In genomic region chr6:167241330-167242163, GRCh38 we compare ENCODE assay signal across 17 cellular contexts. TPM values are rescaled to one million over a fixed set of nuclear protein-coding genes. Genes with fewer than 3 reads are reported as not detected.
DNase-seq lines count a peak whose midpoint lies in the region; ATAC-seq, FAIRE-seq and TF ChIP-seq lines count a peak whose summit lies in the region.
"Not testable (repeated sequence)": the region's sequence is repeated elsewhere in the genome, so short reads cannot be mapped to it uniquely, and the experiment has no call there.
"Had no signal": no experiment of that assay in that cellular context is flagged by ENCODE, and none has a peak within 500 bp of the region (broad histone marks: within the 10 kb centered on the region; RNA-seq: fewer than 3 reads in every experiment).

No MANE protein-coding gene starts in this region.

- POLR2A ChIA-PET in HepG2 (lab: Yijun Ruan, JAX): interaction anchor here (0.8 to 2.3 kb wide), 4 partner anchors 26 to 100 kb away, joined by 3 to 9 read pairs (median 3); no protein-coding TSS in a partner anchor

- H3K27me3 ChIP-seq in Peyer's patch; bronchial epithelial cell (ENCODE audit: control insufficient read depth, insufficient read depth, low read length); HepG2 (ENCODE audit: control insufficient read depth in 1 of 2, insufficient read depth in 2 of 2, low read length in 2 of 2); neuronal stem cell (ENCODE audit: control insufficient read depth in 3 of 3, insufficient read depth in 3 of 3, low read depth in 1 of 3, low read length in 3 of 3); stomach smooth muscle (ENCODE audit: control insufficient read depth in 1 of 2, insufficient read depth in 2 of 2, low read length in 2 of 2): not testable (repeated sequence)

- H2AK5ac ChIP-seq in neuronal stem cell (ENCODE audit: low read depth, low read length): peak overlapping the region; percentile 71

- peak overlapping the region; percentile 67 for H3K9ac ChIP-seq in HepG2 (ENCODE audit: insufficient read depth, low read depth, low read length)
- H3K9ac ChIP-seq in neuronal stem cell (ENCODE audit: low read depth, low read length, poor library complexity); stomach smooth muscle (ENCODE audit: low read length in 2 of 2): not testable (repeated sequence)

- H3K14ac ChIP-seq in neuronal stem cell (ENCODE audit: low read length): not testable (repeated sequence)

- intact Hi-C loops in HepG2 (cut with micrococcal nuclease; ENCODE audit: unreplicated experiment): not testable (repeated sequence)

- H2BK12ac ChIP-seq in neuronal stem cell (ENCODE audit: low read length): not testable (repeated sequence)

- not testable (repeated sequence) for H3K9me3 ChIP-seq in Peyer's patch; HepG2 (ENCODE audit: low read length); neuronal stem cell (replicated peaks in 1 of 2; ENCODE audit: control insufficient read depth in 2 of 2, insufficient read depth in 1 of 2, low read depth in 1 of 2, low read length in 2 of 2); stomach smooth muscle (ENCODE audit: control insufficient read depth in 2 of 2, low read length in 2 of 2)

- not testable (repeated sequence) for H2BK5ac ChIP-seq in neuronal stem cell (ENCODE audit: low read length)

- H3K18ac ChIP-seq in neuronal stem cell (ENCODE audit: low read length): not testable (repeated sequence)

- 78% methylated on average over 28 of the region's 30 CpGs for WGBS in HepG2 (ENCODE audit: low lambda C conversion rate)
- WGBS in neuronal stem cell (ENCODE audit: extremely low coverage in 2 of 2, insufficient read length in 2 of 2, insufficient replicate concordance in 1 of 2), 2 donors: no CpG with 5 or more reads among the region's 30 CpGs

- H3K79me1 ChIP-seq in neuronal stem cell (ENCODE audit: low read depth, low read length): not testable (repeated sequence)

- H2AFZ ChIP-seq in HepG2 (ENCODE audit: low read length): not testable (repeated sequence)
- H2AFZ ChIP-seq in neuronal stem cell (ENCODE audit: low read length): peak overlapping the region; percentile 70

- H3K23ac ChIP-seq in neuronal stem cell (ENCODE audit: low read depth, low read length, poor library complexity): not testable (repeated sequence)

- BruUV-seq in HepG2 (replicated peaks; lab: Mats Ljungman, UMichigan): not testable (repeated sequence)

- not testable (repeated sequence) for H3K4me1 ChIP-seq in Peyer's patch; stomach smooth muscle (ENCODE audit: control insufficient read depth, insufficient read depth, low read length)
- H3K4me1 ChIP-seq in HepG2 (ENCODE audit: insufficient read depth, low read length) (peaks cover 86% of the 10 kb centered on the region), neuronal stem cell (ENCODE audit: control insufficient read depth in 2 of 2, insufficient read depth in 1 of 2, low read depth in 1 of 2, low read length in 2 of 2) (peaks cover 24 to 42% of the 10 kb centered on the region in 2 donors)

- FAIRE-seq in bronchial epithelial cell (lab: Jason Lieb, UNC): peak; percentile 72
- peak; percentile 74 for FAIRE-seq in HepG2 (lab: Jason Lieb, UNC)

- H3K4ac ChIP-seq in neuronal stem cell (ENCODE audit: low read length): not testable (repeated sequence)

- peak; percentile 55 for ATAC-seq in HepG2

- not testable (repeated sequence) for H4K8ac ChIP-seq in neuronal stem cell (ENCODE audit: low read depth, low read length)

- TF ChIP-seq CTCF in Peyer's patch (IDR thresholded peaks at IDR 0.05); bronchial epithelial cell (IDR thresholded peaks at IDR 0.05; ENCODE audit: insufficient read depth, low read length, severe bottlenecking); fibroblast of pulmonary artery (IDR thresholded peaks at IDR 0.05; ENCODE audit: low read length, missing control alignments); HepG2 (CRISPR knock-in tag; IDR thresholded peaks at IDR 0.05): not testable (repeated sequence)

- H4K20me1 ChIP-seq in HepG2 (ENCODE audit: insufficient read depth, low read length): not testable (repeated sequence)

- H4K91ac ChIP-seq in neuronal stem cell (ENCODE audit: low read depth, low read length, poor library complexity): not testable (repeated sequence)

- not testable (repeated sequence) for H2BK15ac ChIP-seq in neuronal stem cell (ENCODE audit: low read length)

- DNase-seq in DMS79 (lab: John Stamatoyannopoulos, UW): peak; percentile 86
- peak; percentile 14 for DNase-seq in NCI-H2171 treated with DMSO at 0.1 percent for 48 hours (lab: John Stamatoyannopoulos, UW)
- peak in 2 of 3 donors; percentile 56 to 87 for DNase-seq in Peyer's patch
- not testable (repeated sequence) for DNase-seq in bronchial epithelial cell (ENCODE audit: low read depth); neuronal stem cell (ENCODE audit: low spot score)
- peak; percentile 39 for DNase-seq in fibroblast of pulmonary artery (ENCODE audit: low read depth)
- DNase-seq in HepG2 (ENCODE audit: low spot score): peak; percentile 78

- in situ Hi-C loops in HepG2 (cut with HindIII; ENCODE audit: extremely low pct_ligation_motif_present, low pct_unique_long_range_greater_than_20kb): not testable (repeated sequence)

- TF ChIP-seq EP300 in HepG2 (IDR thresholded peaks at IDR 0.05; ENCODE audit: low read depth in 2 of 2, low read length in 2 of 2): 0 out of 4 replicates have a peak, but pooled peaks of 1 of the 2 experiments have one; percentile 8
- TF ChIP-seq EP300 in HepG2 (CRISPR knock-in tag; IDR thresholded peaks at IDR 0.05; ENCODE audit: borderline replicate concordance): peak; percentile 89; the same call in 1 of the 2 replicates

- CTCF ChIA-PET in HepG2 (lab: Yijun Ruan, JAX; ENCODE audit: low intra/inter-chr PET ratio, low total read pairs): not testable (repeated sequence)

- H3K4me3 ChIP-seq in Peyer's patch: peak overlapping the region in 1 of 4 donors; percentile 22
- H3K4me3 ChIP-seq in bronchial epithelial cell (ENCODE audit: low read depth, low read length); fibroblast of pulmonary artery (replicated peaks; ENCODE audit: low read depth, low read length); HepG2 (replicated peaks in 1 of 3; ENCODE audit: insufficient read depth in 1 of 3, low read depth in 2 of 3, low read length in 3 of 3): not testable (repeated sequence)
- H3K4me3 ChIP-seq in neuronal stem cell (ENCODE audit: low read length in 2 of 2): peak overlapping the region in 1 of 2 donors; percentile 30
- peak overlapping the region; percentile 8 to 16 for H3K4me3 ChIP-seq in stomach smooth muscle (ENCODE audit: low read length in 2 of 2)

- TF ChIP-seq POLR2A in Peyer's patch (IDR thresholded peaks at IDR 0.05); HepG2 (IDR thresholded peaks at IDR 0.05; ENCODE audit: insufficient read depth in 1 of 2, low read depth in 2 of 2, low read length in 2 of 2): not testable (repeated sequence)

- H3K79me2 ChIP-seq in HepG2 (ENCODE audit: insufficient read depth, low read length): not testable (repeated sequence)

- 0 out of 2 replicates have a peak, but pooled peaks have one; percentile 15 for TF ChIP-seq RAD21 in HepG2 (CRISPR knock-in tag; IDR thresholded peaks at IDR 0.05)

- H3K36me3 ChIP-seq in Peyer's patch; bronchial epithelial cell (ENCODE audit: control insufficient read depth, insufficient read depth, low read length); HepG2 (replicated peaks in 1 of 2; ENCODE audit: control insufficient read depth in 1 of 2, insufficient read depth in 2 of 2, low read length in 2 of 2); neuronal stem cell (replicated peaks in 1 of 2; ENCODE audit: control insufficient read depth in 2 of 2, insufficient read depth in 2 of 2, low read length in 2 of 2); stomach smooth muscle (ENCODE audit: control insufficient read depth in 2 of 2, insufficient read depth in 2 of 2, low read length in 2 of 2): not testable (repeated sequence)

- H3K27ac ChIP-seq in Peyer's patch: peak overlapping the region in 2 of 4 donors; percentile 33 to 39
- peak overlapping the region; percentile 71 for H3K27ac ChIP-seq in HepG2 (ENCODE audit: extremely low read length, insufficient read depth, low read length)
- H3K27ac ChIP-seq in neuronal stem cell (replicated peaks; ENCODE audit: low read length); stomach smooth muscle (ENCODE audit: low read length): not testable (repeated sequence)

- peak overlapping the region; percentile 44; the same call in 1 of the 2 replicates for H3K4me2 ChIP-seq in HepG2 (ENCODE audit: low read depth, low read length)
- H3K4me2 ChIP-seq in neuronal stem cell (ENCODE audit: insufficient read depth, low read length, poor library complexity, severe bottlenecking): not testable (repeated sequence)

- not testable (repeated sequence) for H2BK120ac ChIP-seq in neuronal stem cell (ENCODE audit: low read depth, low read length)

RNA-seq across cellular contexts. Expression of gene UNC93A, which starts 49.6 kb away (rescaled TPM):
- 10 to 100 TPM in 3 of 4 donors, not detected in 1; 10.2 to 17.2 (median 11.5) TPM for total RNA-seq in Peyer's patch
- not detected in 2 replicates for total RNA-seq in bronchial epithelial cell
- total RNA-seq in HepG2 (2016; rRNA removed; fragmentation: Illumina TruSeq; extraction: Trizol): 8.3 and 11.0 TPM in 2 replicates
- total RNA-seq in HepG2 (2016; cell fraction: cytosol; rRNA removed; fragmentation: Illumina TruSeq; extraction: Trizol; ENCODE audit: low read depth): 4.1 and 4.2 TPM in 2 replicates
- 8.7 and 10.0 TPM in 2 replicates for total RNA-seq in HepG2 (2016; cell fraction: insoluble cytoplasmic fraction; rRNA removed; fragmentation: Illumina TruSeq; extraction: Trizol)
- total RNA-seq in HepG2 (2016; cell fraction: membrane; rRNA removed; fragmentation: Illumina TruSeq; extraction: Trizol): 7.5 and 7.8 TPM in 2 replicates
- 6.8 and 7.8 TPM in 2 replicates for total RNA-seq in HepG2 (2016; cell fraction: nucleus; rRNA removed; fragmentation: Illumina TruSeq; extraction: Trizol)
- 32.4 and 42.7 TPM in 2 replicates for polyA plus RNA-seq in HepG2 (2011; rRNA removed)
- polyA plus RNA-seq in HepG2 (2011; cell fraction: cytosol; rRNA removed): 40.5 and 49.1 TPM in 2 replicates
- 21.7 and 28.7 TPM in 2 replicates for polyA plus RNA-seq in HepG2 (2011; cell fraction: nucleus; rRNA removed)
- 9.6 and 43.8 TPM in 2 replicates for polyA plus RNA-seq in HepG2 (2012)
- polyA plus RNA-seq in HepG2 (2016; cell fraction: cytosol; fragmentation: Illumina TruSeq; extraction: Trizol; ENCODE audit: low read depth): 3.4 and 3.8 TPM in 2 replicates
- polyA plus RNA-seq in HepG2 (2016; cell fraction: insoluble cytoplasmic fraction; fragmentation: Illumina TruSeq; extraction: Trizol; ENCODE audit: low read depth): 6.5 and 9.8 TPM in 2 replicates
- polyA plus RNA-seq in HepG2 (2016; cell fraction: membrane; fragmentation: Illumina TruSeq; extraction: Trizol; ENCODE audit: low read depth): 6.1 and 6.5 TPM in 2 replicates
- polyA plus RNA-seq in HepG2 (2016; cell fraction: nucleus; fragmentation: Illumina TruSeq; extraction: Trizol; ENCODE audit: insufficient read depth, low read depth): 10.8 and 11.1 TPM in 2 replicates
- polyA minus RNA-seq in HepG2 (2011; rRNA and poly(A)+ RNA removed; ENCODE audit: low replicate concordance): 97.2 TPM in 1 of 2 replicates, not detected in the other
- 16.1 and 16.4 TPM in 2 replicates for polyA minus RNA-seq in HepG2 (2011; cell fraction: cytosol; rRNA and poly(A)+ RNA removed)
- 12.5 and 12.9 TPM in 2 replicates for polyA minus RNA-seq in HepG2 (2011; cell fraction: nucleus; rRNA and poly(A)+ RNA removed)
- not detected for polyA plus RNA-seq in neuronal stem cell (2013, experiment 1 of 2)
- not detected for polyA plus RNA-seq in neuronal stem cell (2013, experiment 2 of 2)
- total RNA-seq: activated CD4-positive, alpha-beta memory T cell treated with anti-CD3 and anti-CD28 coated beads for 36 hours; activated T-cell treated with anti-CD3 and anti-CD28 coated beads, Interleukin-2, amount 50 U/mL, for 72 hours; CD4-positive, alpha-beta memory T cell; HFFc6; naive thymus-derived CD4-positive, alpha-beta T cell; osteocyte; right atrium auricular region; T-helper 2 cell treated with Interferon-gamma antibody and Interleukin-4, amounts not matched to agents 100 ng/mL and 5 ng/mL, for 36 hours; transverse colon had no signal
- polyA plus RNA-seq: CD4-positive, alpha-beta memory T cell; naive thymus-derived CD4-positive, alpha-beta T cell had no signal
